ENCODE assay signal across 8 cellular contexts in genomic region chr9:15553528-15553898, GRCh38. TPM values are rescaled to one million over a fixed set of nuclear protein-coding genes. Genes with fewer than 3 reads are reported as not detected.
DNase-seq lines count a peak whose midpoint lies in the region; ATAC-seq and TF ChIP-seq lines count a peak whose summit lies in the region.

No MANE protein-coding gene starts in this region.

- H3K9me3 Mint-ChIP-seq in activated CD8-positive, alpha-beta T cell treated with anti-CD3 and anti-CD28 coated beads, Interleukin-2, amount 10 ng/mL, durations not matched to agents 7 days and 5 days (ENCODE audit: insufficient read depth), result no peaks in the 10 kb centered on the region
- H3K9me3 Mint-ChIP-seq in type B pancreatic cell, result no peaks in the 10 kb centered on the region

- H3K36me3 Mint-ChIP-seq in activated CD8-positive, alpha-beta T cell treated with anti-CD3 and anti-CD28 coated beads, Interleukin-2, amount 10 ng/mL, durations not matched to agents 7 days and 5 days (ENCODE audit: low read depth), result no peaks in the 10 kb centered on the region
- peaks cover 4% of the 10 kb centered on the region for H3K36me3 Mint-ChIP-seq in type B pancreatic cell

- peaks cover 13% of the 10 kb centered on the region for H3K4me1 Mint-ChIP-seq in activated CD8-positive, alpha-beta T cell treated with anti-CD3 and anti-CD28 coated beads, Interleukin-2, amount 10 ng/mL, durations not matched to agents 7 days and 5 days (ENCODE audit: low read depth)
- H3K4me1 Mint-ChIP-seq in type B pancreatic cell (ENCODE audit: unreplicated experiment), result no peaks in the 10 kb centered on the region

- peak overlapping the region; percentile 85 for H3K27ac Mint-ChIP-seq in activated CD8-positive, alpha-beta T cell treated with anti-CD3 and anti-CD28 coated beads, Interleukin-2, amount 10 ng/mL, durations not matched to agents 7 days and 5 days
- peak overlapping the region; percentile 96 for H3K27ac Mint-ChIP-seq in type B pancreatic cell

- DNase-seq in heart left ventricle (no peak), left cardiac atrium (no peak), kidney epithelial cell (ENCODE audit: low read depth) (no peak), type B pancreatic cell (ENCODE audit: extremely low spot score, unreplicated experiment) (no peak), NCI-H526 treated with DMSO at 0.1 percent for 48 hours (lab: John Stamatoyannopoulos, UW) (no peak)
- no peak for DNase-seq in activated CD8-positive, alpha-beta T cell treated with anti-CD3 and anti-CD28 coated beads, Interleukin-2, amount 10 ng/mL, durations not matched to agents 7 days and 5 days
- DNase-seq in stimulated activated CD8-positive, alpha-beta memory T cell treated with anti-CD3 and anti-CD28 coated beads, Interleukin-4, amount 100 ng/mL, for 48 hours, result no peak

- no peak for TF ChIP-seq POLR2A in heart left ventricle (IDR thresholded peaks at IDR 0.05)

- no peaks in the 10 kb centered on the region for H3K9me3 ChIP-seq in heart left ventricle

- intact Hi-C loops in heart left ventricle (cut with DNase I), result loop anchor here in 7 of 10 donors (2.0 to 10.0 kb wide), 6 partner anchors 41 to 131 kb away; partner anchors contain the start of genes PSIP1 (in 4 of the 7) and SNAPC3 (in 2 of the 7)
- intact Hi-C loops in left cardiac atrium (cut with DNase I), result loop anchor here in 1 of 2 donors (2.0 kb wide), 1 partner anchor 43 kb away; the partner anchor contains the start of gene PSIP1

- peaks cover 11% of the 10 kb centered on the region for H3K27me3 Mint-ChIP-seq in activated CD8-positive, alpha-beta T cell treated with anti-CD3 and anti-CD28 coated beads, Interleukin-2, amount 10 ng/mL, durations not matched to agents 7 days and 5 days (ENCODE audit: low read depth)
- no peaks in the 10 kb centered on the region for H3K27me3 Mint-ChIP-seq in type B pancreatic cell

- CTCF ChIA-PET in activated CD8-positive, alpha-beta T cell treated with anti-CD3 and anti-CD28 coated beads, Interleukin-2, amount 10 ng/mL, durations not matched to agents 7 days and 5 days (lab: Charles Lee), result interaction anchor here (1.1 to 2.7 kb wide), 8 partner anchors 10 to 254 kb away, joined by 3 to 34 read pairs (median 8); partner anchors contain the start of gene PSIP1

- TF ChIP-seq CTCF in heart left ventricle (IDR thresholded peaks at IDR 0.05) (no peak), kidney epithelial cell (IDR thresholded peaks at IDR 0.05; ENCODE audit: insufficient read depth, low read length, poor library complexity, severe bottlenecking) (no peak), type B pancreatic cell (conservative IDR thresholded peaks at IDR 0.05) (no peak)

- H3K4me1 ChIP-seq in heart left ventricle, result peaks cover 0 to 10% (median 4%) of the 10 kb centered on the region in 12 donors

- WGBS in heart left ventricle, 4 donors, result 1 to 9% (median 2%) methylated on average over 12 to 13 of the region's 13 CpGs

- ATAC-seq in heart left ventricle (no peak), left cardiac atrium (no peak), HG03039 (IDR thresholded peaks at IDR 0.05; ENCODE audit: unreplicated experiment) (peak; percentile 12)
- peak; percentile 3 for ATAC-seq in activated CD8-positive, alpha-beta T cell treated with anti-CD3 and anti-CD28 coated beads, Interleukin-2, amount 10 ng/mL, durations not matched to agents 7 days and 5 days

- H3K4me3 Mint-ChIP-seq in activated CD8-positive, alpha-beta T cell treated with anti-CD3 and anti-CD28 coated beads, Interleukin-2, amount 10 ng/mL, durations not matched to agents 7 days and 5 days, result peak overlapping the region; percentile 86
- H3K4me3 Mint-ChIP-seq in type B pancreatic cell, result peak overlapping the region; percentile 97

- H3K27me3 ChIP-seq in heart left ventricle (no peaks in the 10 kb centered on the region), kidney epithelial cell (ENCODE audit: control insufficient read depth, insufficient read depth, low read length) (no peaks in the 10 kb centered on the region)

- POLR2A ChIA-PET in activated CD8-positive, alpha-beta T cell treated with anti-CD3 and anti-CD28 coated beads, Interleukin-2, amount 10 ng/mL, durations not matched to agents 7 days and 5 days (lab: Charles Lee), result interaction anchor here (0.7 to 2.8 kb wide), 5 partner anchors 11 to 254 kb away, joined by 3 to 40 read pairs (median 3); partner anchors contain the start of gene PSIP1

- H3K36me3 ChIP-seq in heart left ventricle (no peaks in the 10 kb centered on the region), kidney epithelial cell (ENCODE audit: control insufficient read depth, insufficient read depth, low read length) (no peaks in the 10 kb centered on the region)

- H3K4me3 ChIP-seq in heart left ventricle (peak overlapping the region; percentile 18 to 94 (median 78)), kidney epithelial cell (ENCODE audit: low read depth, low read length) (peak overlapping the region; percentile 78)

- H3K27ac ChIP-seq in heart left ventricle, result peak overlapping the region in 7 of 12 donors; percentile 76 to 91 (median 85)

RNA-seq across cellular contexts. Expression of gene CCDC171, which starts 0.7 kb away (rescaled TPM):
- 1 to 10 TPM in 7 of 9 donors, under 1 TPM in 2; 0.44 to 3.4 (median 1.4) TPM for total RNA-seq in heart left ventricle
- polyA plus RNA-seq in heart left ventricle, result under 1 TPM; 0.30 to 0.47 TPM
- total RNA-seq in left cardiac atrium, result 1 to 10 TPM; 1.4 to 1.8 TPM
- 1 to 10 TPM; 1.9 TPM for total RNA-seq in activated CD8-positive, alpha-beta T cell treated with anti-CD3 and anti-CD28 coated beads, Interleukin-2, amount 10 ng/mL, durations not matched to agents 7 days and 5 days
- 3.3 and 5.0 TPM in 2 replicates for total RNA-seq in kidney epithelial cell
- total RNA-seq in type B pancreatic cell (ENCODE audit: low replicate concordance), result 1.5 and 7.4 TPM in 2 replicates

RNA-seq across cellular contexts. Expression of gene PSIP1, which starts 42.7 kb away (rescaled TPM):
- total RNA-seq in heart left ventricle, result 10 to 100 TPM; 16.5 to 29.1 (median 21.9) TPM
- polyA plus RNA-seq in heart left ventricle, result 10 to 100 TPM; 15.9 to 18.4 TPM
- 10 to 100 TPM; 23.6 to 29.1 TPM for total RNA-seq in left cardiac atrium
- 100 to 1,000 TPM; 132 to 138 TPM for total RNA-seq in activated CD8-positive, alpha-beta T cell treated with anti-CD3 and anti-CD28 coated beads, Interleukin-2, amount 10 ng/mL, durations not matched to agents 7 days and 5 days
- total RNA-seq in kidney epithelial cell, result 25.9 and 32.0 TPM in 2 replicates
- 26.8 and 117 TPM in 2 replicates for total RNA-seq in type B pancreatic cell (ENCODE audit: low replicate concordance)

Comparison
In these comparisons a context has a peak if more than half of its experiments do, and no peak if none do; other contexts are left out.
1. ATAC-seq: peak in HG03039 (single experiment) and activated CD8-positive, alpha-beta T cell treated with anti-CD3 and anti-CD28 coated beads, Interleukin-2, amount 10 ng/mL, durations not matched to agents 7 days and 5 days (single experiment); none in heart left ventricle (0 of 4) and left cardiac atrium (0 of 2).